In genomic region chr19:16076154-16076957, GRCh38 we compare ENCODE assay signal across 8 cellular contexts. TPM values are rescaled to one million over a fixed set of nuclear protein-coding genes. Genes with fewer than 3 reads are reported as not detected.
DNase-seq lines count a peak whose midpoint lies in the region; ATAC-seq and TF ChIP-seq lines count a peak whose summit lies in the region.

Gene TPM4, plus strand, starts transcription at chr19:16076495. Its CDS starts 71 bp downstream, at chr19:16076566.

- peak within 1 kb of the TSS; percentile 44; the same call in 1 of the 2 replicates for H2BK20ac ChIP-seq in IMR-90 (ENCODE audit: low read depth, low read length)

- H4K5ac ChIP-seq in IMR-90 (ENCODE audit: low read depth, low read length): peak within 1 kb of the TSS; percentile 99

- H3K27me3 ChIP-seq in IMR-90 (ENCODE audit: control insufficient read depth, insufficient read depth, low read length): no peaks in the 10 kb centered on the region
- no peaks in the 10 kb centered on the region for H3K27me3 ChIP-seq in thoracic aorta (replicated peaks; ENCODE audit: insufficient read depth)

- no peaks in the 10 kb centered on the region for H3K9me3 Mint-ChIP-seq in Calu3 (ENCODE audit: low read depth, unreplicated experiment)
- no peaks in the 10 kb centered on the region for H3K9me3 Mint-ChIP-seq in activated naive CD4-positive, alpha-beta T cell treated with anti-CD3 and anti-CD28 coated beads, Interleukin-2, amount 50 U/mL, for 72 hours
- H3K9me3 Mint-ChIP-seq in osteocyte (ENCODE audit: unreplicated experiment): no peaks in the 10 kb centered on the region

- peak within 1 kb of the TSS; percentile 66 for H3K27ac Mint-ChIP-seq in Calu3 (ENCODE audit: unreplicated experiment)
- H3K27ac Mint-ChIP-seq in activated naive CD4-positive, alpha-beta T cell treated with anti-CD3 and anti-CD28 coated beads, Interleukin-2, amount 50 U/mL, for 72 hours: peak within 1 kb of the TSS; percentile 98 to 99
- peak within 1 kb of the TSS; percentile 98 for H3K27ac Mint-ChIP-seq in osteocyte (ENCODE audit: unreplicated experiment)

- intact Hi-C loops in Calu3 (cut with micrococcal nuclease; ENCODE audit: unreplicated experiment) (no loop called here), IMR-90 (cut with micrococcal nuclease) (loop anchor here (5.0 kb wide), 2 partner anchors 34 to 121 kb away; partner anchors contain the start of gene AP1M1), head of caudate nucleus (cut with DNase I) (loop anchor here (5.0 kb wide), 1 partner anchor 36 kb away; the partner anchor contains the start of gene RAB8A)

- H3K4me3 ChIP-seq in IMR-90 (ENCODE audit: insufficient read depth, low read depth, low read length): peak within 1 kb of the TSS; percentile 97
- H3K4me3 ChIP-seq in thoracic aorta: peak within 1 kb of the TSS; percentile 94

- H3K27me3 Mint-ChIP-seq in Calu3 (ENCODE audit: unreplicated experiment) (no peaks in the 10 kb centered on the region), osteocyte (ENCODE audit: unreplicated experiment) (no peaks in the 10 kb centered on the region)

- H3K14ac ChIP-seq in IMR-90 (replicated peaks; ENCODE audit: low read depth, low read length): peak within 1 kb of the TSS; percentile 99

- H3K4me3 Mint-ChIP-seq in Calu3 (ENCODE audit: low read depth, unreplicated experiment) (no peak within 1 kb of the TSS), osteocyte (ENCODE audit: unreplicated experiment) (peak within 1 kb of the TSS; percentile 90)

- H3K4ac ChIP-seq in IMR-90 (ENCODE audit: low read depth, low read length): peak within 1 kb of the TSS; percentile 97

- H4K8ac ChIP-seq in IMR-90 (ENCODE audit: low read depth in 2 of 2, low read length in 2 of 2): peak within 1 kb of the TSS; percentile 95 to 97

- H3K4me1 Mint-ChIP-seq in Calu3 (ENCODE audit: low read depth, unreplicated experiment): peaks cover 16% of the 10 kb centered on the region
- H3K4me1 Mint-ChIP-seq in osteocyte (ENCODE audit: unreplicated experiment): peaks cover 47% of the 10 kb centered on the region

- peak within 1 kb of the TSS; percentile 88 for H2BK120ac ChIP-seq in IMR-90 (ENCODE audit: low read depth, low read length)

- no TSS peak for BruUV-seq in Calu3 (replicated peaks; lab: Mats Ljungman, UMichigan)
- no TSS peak for BruUV-seq in IMR-90 (replicated peaks; lab: Mats Ljungman, UMichigan)

- peak within 1 kb of the TSS; percentile 100 for H3K18ac ChIP-seq in IMR-90 (ENCODE audit: low read depth, low read length)

- DNase-seq in Calu3: no peak
- DNase-seq in GM20000 (ENCODE audit: low spot score): peak; percentile 92
- peak; percentile 96 for DNase-seq in IMR-90
- peak; percentile 83 for DNase-seq in SKM-1 treated with dmso at 0.1 percent for 144 hours (lab: John Stamatoyannopoulos, UW; ENCODE audit: unreplicated experiment)
- peak; percentile 87 to 93 for DNase-seq in activated naive CD4-positive, alpha-beta T cell treated with anti-CD3 and anti-CD28 coated beads, Interleukin-2, amount 50 U/mL, for 72 hours (ENCODE audit: low spot score in 2 of 2)
- DNase-seq in head of caudate nucleus: peak; percentile 76 to 95 (median 87)
- DNase-seq in osteocyte (ENCODE audit: extremely low spot score, unreplicated experiment): peak; percentile 94
- DNase-seq in thoracic aorta (ENCODE audit: low spot score): peak; percentile 75

- TF ChIP-seq CTCF in Calu3 (IDR thresholded peaks at IDR 0.05; ENCODE audit: unreplicated experiment): no peak
- TF ChIP-seq CTCF in GM20000 (IDR thresholded peaks at IDR 0.05; ENCODE audit: extremely low read depth, missing control alignments): no peak
- TF ChIP-seq CTCF in IMR-90 (conservative IDR thresholded peaks at IDR 0.05; ENCODE audit: low read depth, low read length): no peak
- TF ChIP-seq CTCF in osteocyte (IDR thresholded peaks at IDR 0.05): no peak
- no peak for TF ChIP-seq CTCF in thoracic aorta (IDR thresholded peaks at IDR 0.05)

- 0 out of 2 replicates have a peak, but pooled peaks have one; percentile 12 for TF ChIP-seq RAD21 in IMR-90 (IDR thresholded peaks at IDR 0.05; ENCODE audit: low read length)

- peak within 1 kb of the TSS; percentile 99 for H3K23ac ChIP-seq in IMR-90 (ENCODE audit: low read depth, low read length)

- peak; percentile 98 for TF ChIP-seq POLR2A in IMR-90 (IDR thresholded peaks at IDR 0.05; ENCODE audit: low read depth, low read length)

- H3K27ac ChIP-seq in IMR-90 (ENCODE audit: insufficient read depth, low read length): peak within 1 kb of the TSS; percentile 98
- peak within 1 kb of the TSS; percentile 99 to 100 for H3K27ac ChIP-seq in thoracic aorta

- H3K79me1 ChIP-seq in IMR-90 (ENCODE audit: low read depth in 1 of 2, low read length in 2 of 2): peaks cover 12 to 51% of the 10 kb centered on the region in 2 experiments

- H3K36me3 Mint-ChIP-seq in Calu3 (ENCODE audit: insufficient read depth, unreplicated experiment) (peaks cover 76% of the 10 kb centered on the region), osteocyte (ENCODE audit: unreplicated experiment) (peaks cover 10% of the 10 kb centered on the region)
- H3K36me3 Mint-ChIP-seq in activated naive CD4-positive, alpha-beta T cell treated with anti-CD3 and anti-CD28 coated beads, Interleukin-2, amount 50 U/mL, for 72 hours: peaks cover 27 to 42% of the 10 kb centered on the region in 2 donors

- H2BK15ac ChIP-seq in IMR-90 (ENCODE audit: low read depth, low read length): peak within 1 kb of the TSS; percentile 41; the same call in 1 of the 3 replicates

- H3K4me2 ChIP-seq in IMR-90 (ENCODE audit: low read depth, low read length): peak within 1 kb of the TSS; percentile 93

- ATAC-seq in IMR-90 (ENCODE audit: low read depth) (peak; percentile 80), thoracic aorta (ENCODE audit: insufficient number of reproducible peaks, low FRiP score, low read depth) (peak; percentile 48)
- ATAC-seq in activated naive CD4-positive, alpha-beta T cell treated with anti-CD3 and anti-CD28 coated beads, Interleukin-2, amount 50 U/mL, for 72 hours: peak; percentile 62 to 73

- H4K20me1 ChIP-seq in IMR-90 (ENCODE audit: insufficient read depth, low read length): peaks cover 25% of the 10 kb centered on the region

- in situ Hi-C loops in IMR-90 (cut with MboI; ENCODE audit: low sequenced_read_pairs): no loop called here

- POLR2A ChIA-PET in IMR-90 (lab: Charles Lee; ENCODE audit: unreplicated experiment): interaction anchor here (0.6 to 1.6 kb wide), 8 partner anchors 8 to 345 kb away, joined by 3 to 9 read pairs (median 4); partner anchors contain the start of gene FAM32A

- peaks cover 10% of the 10 kb centered on the region for H3K9me1 ChIP-seq in IMR-90 (ENCODE audit: insufficient read depth, low read length)

- peak within 1 kb of the TSS; percentile 98 for H2BK5ac ChIP-seq in IMR-90 (ENCODE audit: low read depth, low read length, poor library complexity, severe bottlenecking)

- H2AK9ac ChIP-seq in IMR-90 (replicated peaks; ENCODE audit: low read depth, low read length, poor library complexity): peak within 1 kb of the TSS; percentile 98

- H3K36me3 ChIP-seq in IMR-90 (ENCODE audit: control insufficient read depth, insufficient read depth, low read length): peaks cover 29% of the 10 kb centered on the region
- H3K36me3 ChIP-seq in thoracic aorta: peaks cover 13% of the 10 kb centered on the region

- peak within 1 kb of the TSS; percentile 100 for H3K56ac ChIP-seq in IMR-90 (ENCODE audit: extremely low read depth, insufficient read depth, low read length)

- H2AFZ ChIP-seq in IMR-90 (replicated peaks; ENCODE audit: low read length, poor library complexity): peak within 1 kb of the TSS; percentile 85

- CTCF ChIA-PET in Calu3 (lab: Charles Lee): interaction anchor here (0.6 kb wide), 1 partner anchor 50 kb away, joined by 3 read pairs; no protein-coding TSS in a partner anchor
- CTCF ChIA-PET in IMR-90 (lab: Yijun Ruan, JAX): no interaction called here

- peak within 1 kb of the TSS; percentile 97 for H4K91ac ChIP-seq in IMR-90 (ENCODE audit: insufficient read depth, low read depth, low read length)

- peak within 1 kb of the TSS; percentile 99 for H3K9ac ChIP-seq in IMR-90 (ENCODE audit: low read depth, low read length)

- no peaks in the 10 kb centered on the region for H3K9me3 ChIP-seq in IMR-90 (ENCODE audit: control insufficient read depth, insufficient read depth, low read length)
- no peaks in the 10 kb centered on the region for H3K9me3 ChIP-seq in thoracic aorta

- dilution Hi-C loops in IMR-90 (cut with HindIII; ENCODE audit: low sequenced_read_pairs, unreplicated experiment): no loop called here

- H2AK5ac ChIP-seq in IMR-90 (ENCODE audit: low read depth, low read length): peak within 1 kb of the TSS; percentile 99

- H3K4me1 ChIP-seq in IMR-90 (ENCODE audit: control insufficient read depth, insufficient read depth, low read length) (peaks cover 16% of the 10 kb centered on the region), thoracic aorta (ENCODE audit: control insufficient read depth in 1 of 2, low read depth in 2 of 2) (peaks cover 37 to 66% of the 10 kb centered on the region in 2 donors)

- WGBS in IMR-90 (ENCODE audit: extremely low coverage in 2 of 2, insufficient read length in 1 of 2), 2 experiments: 1% methylated on average over 33 of the region's 101 CpGs; no CpG with 5 or more reads in 1 of the 2 experiments

TF ChIP-seq in IMR-90, 13 proteins besides CTCF, POLR2A, EP300 and RAD21 (continues in another document):
- 0 out of 2 replicates have a peak, but pooled peaks have one; percentile 20 for TF ChIP-seq BHLHE40 (IDR thresholded peaks at IDR 0.05; ENCODE audit: low read depth, low read length)
- TF ChIP-seq RFX5 (IDR thresholded peaks at IDR 0.05; ENCODE audit: low read depth, low read length): no peak
- TF ChIP-seq MAFK (IDR thresholded peaks at IDR 0.05; ENCODE audit: low read depth, low read length): peak; percentile 7; the same call in 1 of the 2 replicates
- no peak for TF ChIP-seq NFE2L2 (IDR thresholded peaks at IDR 0.05; ENCODE audit: low read depth, low read length)
- TF ChIP-seq USF2 (IDR thresholded peaks at IDR 0.05; ENCODE audit: low read depth, low read length): no peak
- no peak for TF ChIP-seq FOS (IDR thresholded peaks at IDR 0.05; ENCODE audit: low read depth, low read length)
- TF ChIP-seq SMC3 (IDR thresholded peaks at IDR 0.05; ENCODE audit: low read depth, low read length): no peak

RNA-seq across cellular contexts. Expression of gene TPM4, which starts in this region (rescaled TPM):
- total RNA-seq in Calu3 (2022): 219 and 224 TPM in 2 replicates
- 1,075 and 1,562 TPM in 2 replicates for total RNA-seq in IMR-90 (2012; rRNA removed)
- 1,160 and 1,218 TPM in 2 replicates for polyA plus RNA-seq in IMR-90 (2012; rRNA removed)
- 1,916 and 2,081 TPM in 2 replicates for polyA plus RNA-seq in IMR-90 (2012; cell fraction: cytosol; rRNA removed)
- polyA plus RNA-seq in IMR-90 (2012; cell fraction: nucleus; rRNA removed; ENCODE audit: low replicate concordance): 535 and 1,052 TPM in 2 replicates
- total RNA-seq in activated naive CD4-positive, alpha-beta T cell treated with anti-CD3 and anti-CD28 coated beads, Interleukin-2, amount 50 U/mL, for 72 hours: 100 to 1,000 TPM; 405 to 411 TPM
- total RNA-seq in osteocyte: 663 and 687 TPM in 2 replicates
- total RNA-seq in thoracic aorta: 1,000 to 10,000 TPM in 1 of 2 donors, 100 to 1,000 TPM in 1; 964 to 1,096 TPM
